ENCODE assay signal across 8 cellular contexts in the genomic region with DNA sequence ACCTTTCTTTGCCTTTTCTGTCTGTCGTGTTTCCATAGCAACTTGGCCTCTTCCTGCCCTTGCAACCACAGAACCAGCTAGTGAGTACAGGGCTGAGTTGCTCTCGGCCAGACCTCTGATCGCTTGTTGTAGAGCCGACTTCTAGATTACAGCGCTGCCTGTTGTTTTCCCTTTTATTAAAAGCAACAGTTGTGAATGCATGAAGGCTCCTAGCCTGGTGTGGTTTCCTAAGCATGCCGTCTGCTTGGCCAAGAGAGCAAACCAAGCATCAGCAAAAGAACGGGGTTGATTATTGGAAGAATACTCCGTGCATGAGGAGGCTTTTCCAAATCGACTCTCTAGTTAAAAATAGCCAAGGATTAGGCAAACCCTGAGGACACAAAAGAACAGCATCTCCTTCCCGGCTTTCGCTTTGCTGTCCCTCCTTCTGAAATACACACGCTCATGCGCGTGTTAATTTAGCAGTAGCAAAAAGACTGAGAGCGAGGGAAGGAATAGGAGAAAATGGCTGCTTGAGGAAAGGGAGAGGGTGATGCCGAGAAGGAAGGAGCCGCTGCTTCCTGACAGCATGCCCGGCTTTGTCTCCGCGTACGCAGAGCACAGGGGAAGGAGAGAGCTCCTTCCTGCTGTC.
DNase-seq lines count a peak whose midpoint lies in the region; ATAC-seq and TF ChIP-seq lines count a peak whose summit lies in the region.

No MANE protein-coding gene starts in this region.

- H3K4me1 Mint-ChIP-seq in activated naive CD4-positive, alpha-beta T cell treated with anti-CD3 and anti-CD28 coated beads for 36 hours (ENCODE audit: low read depth) = peaks cover 3% of the 10 kb centered on the region
- H3K4me1 Mint-ChIP-seq in central memory CD8-positive, alpha-beta T cell = peaks cover 11% of the 10 kb centered on the region
- peaks cover 14% of the 10 kb centered on the region for H3K4me1 Mint-ChIP-seq in mesothelial cell of epicardium
- peaks cover 40% of the 10 kb centered on the region for H3K4me1 Mint-ChIP-seq in type B pancreatic cell (ENCODE audit: unreplicated experiment)

- CTCF ChIA-PET in activated naive CD4-positive, alpha-beta T cell treated with anti-CD3 and anti-CD28 coated beads for 36 hours (lab: Charles Lee) = no interaction called here

- intact Hi-C loops in activated naive CD4-positive, alpha-beta T cell treated with anti-CD3 and anti-CD28 coated beads for 36 hours (cut with micrococcal nuclease) = no loop called here

- H3K27ac Mint-ChIP-seq in activated naive CD4-positive, alpha-beta T cell treated with anti-CD3 and anti-CD28 coated beads for 36 hours = no peak overlapping the region
- no peak overlapping the region for H3K27ac Mint-ChIP-seq in central memory CD8-positive, alpha-beta T cell (ENCODE audit: low read depth)
- H3K27ac Mint-ChIP-seq in mesothelial cell of epicardium (peak overlapping the region; percentile 14), type B pancreatic cell (no peak overlapping the region)

- H3K27me3 Mint-ChIP-seq in activated naive CD4-positive, alpha-beta T cell treated with anti-CD3 and anti-CD28 coated beads for 36 hours (ENCODE audit: low read depth) = peaks cover 41% of the 10 kb centered on the region
- H3K27me3 Mint-ChIP-seq in central memory CD8-positive, alpha-beta T cell = peaks cover 72% of the 10 kb centered on the region
- H3K27me3 Mint-ChIP-seq in mesothelial cell of epicardium (ENCODE audit: low read depth) (no peaks in the 10 kb centered on the region), type B pancreatic cell (peaks cover 10% of the 10 kb centered on the region)

- H3K4me3 Mint-ChIP-seq in activated naive CD4-positive, alpha-beta T cell treated with anti-CD3 and anti-CD28 coated beads for 36 hours = peak overlapping the region; percentile 41
- H3K4me3 Mint-ChIP-seq in central memory CD8-positive, alpha-beta T cell = peak overlapping the region; percentile 46
- H3K4me3 Mint-ChIP-seq in mesothelial cell of epicardium = peak overlapping the region; percentile 7
- peak overlapping the region; percentile 13 for H3K4me3 Mint-ChIP-seq in type B pancreatic cell

- H3K36me3 Mint-ChIP-seq in activated naive CD4-positive, alpha-beta T cell treated with anti-CD3 and anti-CD28 coated beads for 36 hours (ENCODE audit: low read depth) = no peaks in the 10 kb centered on the region
- H3K36me3 Mint-ChIP-seq in central memory CD8-positive, alpha-beta T cell (ENCODE audit: insufficient read depth) = no peaks in the 10 kb centered on the region
- H3K36me3 Mint-ChIP-seq in mesothelial cell of epicardium = peaks cover 32% of the 10 kb centered on the region
- H3K36me3 Mint-ChIP-seq in type B pancreatic cell = peaks cover 21% of the 10 kb centered on the region

- TF ChIP-seq CTCF in mesothelial cell of epicardium (IDR thresholded peaks at IDR 0.05; ENCODE audit: unreplicated experiment) = no peak
- no peak for TF ChIP-seq CTCF in type B pancreatic cell (conservative IDR thresholded peaks at IDR 0.05)

- DNase-seq in activated naive CD4-positive, alpha-beta T cell treated with anti-CD3 and anti-CD28 coated beads for 36 hours = peak; percentile 45
- DNase-seq in activated naive CD4-positive, alpha-beta T cell (lab: John Stamatoyannopoulos, UW) = no peak
- no peak for DNase-seq in central memory CD8-positive, alpha-beta T cell (ENCODE audit: low spot score in 2 of 2)
- DNase-seq in mesothelial cell of epicardium (ENCODE audit: low spot score in 2 of 2, unreplicated experiment in 2 of 2) (no peak), type B pancreatic cell (ENCODE audit: extremely low spot score, unreplicated experiment) (no peak), LoVo (ENCODE audit: low spot score) (no peak), NCI-H2196 (lab: John Stamatoyannopoulos, UW; ENCODE audit: unreplicated experiment) (no peak)

- no peak for ATAC-seq in central memory CD8-positive, alpha-beta T cell (replicated peaks; ENCODE audit: extremely low read depth, poor library complexity, severe bottlenecking)
- no peak for ATAC-seq in GM18858 (IDR thresholded peaks at IDR 0.05; ENCODE audit: unreplicated experiment)

- H3K9me3 Mint-ChIP-seq in activated naive CD4-positive, alpha-beta T cell treated with anti-CD3 and anti-CD28 coated beads for 36 hours = no peaks in the 10 kb centered on the region
- no peaks in the 10 kb centered on the region for H3K9me3 Mint-ChIP-seq in central memory CD8-positive, alpha-beta T cell
- H3K9me3 Mint-ChIP-seq in mesothelial cell of epicardium = no peaks in the 10 kb centered on the region
- H3K9me3 Mint-ChIP-seq in type B pancreatic cell = no peaks in the 10 kb centered on the region
